Comparison of ENCODE assay signal across 30 cellular contexts in the genomic region with DNA sequence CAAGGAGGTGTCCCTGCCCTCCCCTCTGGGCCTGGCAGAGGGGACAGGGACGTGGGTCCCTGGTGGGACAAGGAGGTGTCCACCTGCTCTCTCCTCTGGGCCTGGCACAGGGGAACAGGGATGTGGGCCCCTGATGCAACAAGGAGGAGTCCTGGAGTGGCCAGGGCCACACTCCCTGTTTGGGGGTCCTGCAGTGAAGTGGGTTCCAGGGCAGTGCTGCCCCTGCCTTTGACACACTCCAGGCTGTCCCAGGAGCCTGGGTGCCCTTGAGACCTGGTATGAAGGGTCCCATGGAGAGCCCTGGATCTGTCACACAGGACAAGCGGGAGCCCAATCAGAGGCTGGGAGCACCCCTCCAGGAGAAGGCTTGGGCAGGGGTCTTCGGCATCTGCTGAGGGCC.
"Had no signal": no experiment of that assay in that cellular context is flagged by ENCODE, and none has a peak within 500 bp of the region (broad histone marks: within the 10 kb centered on the region; RNA-seq: fewer than 3 reads in every experiment).

No MANE protein-coding gene starts in this region.

- ATAC-seq: activated CD4-positive, alpha-beta T cell treated with anti-CD3 and anti-CD28 coated beads for 36 hours; activated CD8-positive, alpha-beta memory T cell treated with anti-CD3 and anti-CD28 coated beads, Interleukin-2, amount 10 ng/mL, durations not matched to agents 7 days and 5 days; activated CD8-positive, alpha-beta T cell treated with anti-CD3 and anti-CD28 coated beads, Interleukin-2, amount 10 ng/mL, durations not matched to agents 7 days and 5 days; gastroesophageal sphincter had no signal

- H3K4me1 Mint-ChIP-seq: activated CD4-positive, alpha-beta T cell treated with anti-CD3 and anti-CD28 coated beads for 36 hours; activated CD4-positive, alpha-beta T cell treated with anti-CD3 and anti-CD28 coated beads, Interleukin-2, amount 10 ng/mL, durations not matched to agents 24 days and 14 days; activated CD8-positive, alpha-beta memory T cell treated with anti-CD3 and anti-CD28 coated beads, Interleukin-2, amount 10 ng/mL, durations not matched to agents 7 days and 5 days; activated naive CD4-positive, alpha-beta T cell treated with anti-CD3 and anti-CD28 coated beads, Interleukin-2, amount 10 ng/mL, durations not matched to agents 7 days and 5 days; central memory CD8-positive, alpha-beta T cell had no signal

- FAIRE-seq: astrocyte, bronchial epithelial cell, colon, endometrium, endothelial cell of umbilical vein had no signal

- H3K27ac ChIP-seq: brain microvascular endothelial cell, epithelial cell of prostate, esophagus squamous epithelium, gastroesophageal sphincter had no signal

- H3K36me3 ChIP-seq: brain microvascular endothelial cell, esophagus squamous epithelium, gastroesophageal sphincter had no signal

- H3K27me3 ChIP-seq: brain microvascular endothelial cell, gastroesophageal sphincter had no signal

- H3K4me3 Mint-ChIP-seq: activated CD4-positive, alpha-beta memory T cell treated with anti-CD3 and anti-CD28 coated beads for 36 hours; activated CD4-positive, alpha-beta T cell treated with anti-CD3 and anti-CD28 coated beads for 36 hours; activated CD4-positive, alpha-beta T cell treated with anti-CD3 and anti-CD28 coated beads, Interleukin-2, amount 10 ng/mL, durations not matched to agents 24 days and 14 days; activated CD8-positive, alpha-beta memory T cell treated with anti-CD3 and anti-CD28 coated beads, Interleukin-2, amount 10 ng/mL, durations not matched to agents 7 days and 5 days; activated CD8-positive, alpha-beta T cell treated with anti-CD3 and anti-CD28 coated beads, Interleukin-2, amount 10 ng/mL, durations not matched to agents 7 days and 5 days; activated naive CD4-positive, alpha-beta T cell treated with anti-CD3 and anti-CD28 coated beads, Interleukin-2, amount 10 ng/mL, durations not matched to agents 7 days and 5 days; activated naive CD8-positive, alpha-beta T cell; central memory CD8-positive, alpha-beta T cell had no signal

- H3K4me3 ChIP-seq: esophagus squamous epithelium, gastroesophageal sphincter had no signal

- H3K27ac Mint-ChIP-seq: activated CD4-positive, alpha-beta memory T cell treated with anti-CD3 and anti-CD28 coated beads for 36 hours; activated CD4-positive, alpha-beta T cell treated with anti-CD3 and anti-CD28 coated beads for 36 hours; activated CD4-positive, alpha-beta T cell treated with anti-CD3 and anti-CD28 coated beads, Interleukin-2, amount 10 ng/mL, durations not matched to agents 24 days and 14 days; activated CD8-positive, alpha-beta memory T cell treated with anti-CD3 and anti-CD28 coated beads, Interleukin-2, amount 10 ng/mL, durations not matched to agents 7 days and 5 days; activated CD8-positive, alpha-beta T cell treated with anti-CD3 and anti-CD28 coated beads, Interleukin-2, amount 10 ng/mL, durations not matched to agents 7 days and 5 days; activated naive CD4-positive, alpha-beta T cell treated with anti-CD3 and anti-CD28 coated beads, Interleukin-2, amount 10 ng/mL, durations not matched to agents 7 days and 5 days; activated naive CD8-positive, alpha-beta T cell; activated T-helper 2 cell treated with anti-CD3 and anti-CD28 coated beads, Interferon-gamma antibody, Interleukin-2, Interleukin-4, amounts not matched to agents 10 μg/mL and 5 μg/mL and 100 μg/mL, durations not matched to agents 14 hours and 24 hours and 36 hours had no signal

- H3K36me3 Mint-ChIP-seq: activated CD4-positive, alpha-beta memory T cell treated with anti-CD3 and anti-CD28 coated beads for 36 hours; activated CD8-positive, alpha-beta memory T cell treated with anti-CD3 and anti-CD28 coated beads, Interleukin-2, amount 10 ng/mL, durations not matched to agents 7 days and 5 days; activated naive CD4-positive, alpha-beta T cell treated with anti-CD3 and anti-CD28 coated beads, Interleukin-2, amount 10 ng/mL, durations not matched to agents 7 days and 5 days had no signal

- DNase-seq: activated CD4-positive, alpha-beta memory T cell treated with anti-CD3 and anti-CD28 coated beads for 36 hours; activated CD4-positive, alpha-beta T cell treated with anti-CD3 and anti-CD28 coated beads for 36 hours; activated CD4-positive, alpha-beta T cell treated with anti-CD3 and anti-CD28 coated beads, Interleukin-2, amount 10 ng/mL, durations not matched to agents 24 days and 14 days; activated CD4-positive, CD25-positive, alpha-beta regulatory T cell; activated CD4-positive, CD25-positive, alpha-beta regulatory T cell treated with anti-CD3 and anti-CD28 coated beads, Interleukin-2, amount 50 U/mL, for 72 hours; activated CD8-positive, alpha-beta memory T cell treated with anti-CD3 and anti-CD28 coated beads, Interleukin-2, amount 10 ng/mL, durations not matched to agents 7 days and 5 days; activated CD8-positive, alpha-beta memory T cell treated with anti-CD3 and anti-CD28 coated beads, Interleukin-2, amount 50 U/mL, for 4 hours; activated CD8-positive, alpha-beta T cell treated with anti-CD3 and anti-CD28 coated beads, Interleukin-2, amount 10 ng/mL, durations not matched to agents 7 days and 5 days; activated effector memory CD4-positive, alpha-beta T cell treated with anti-CD3 and anti-CD28 coated beads, Interleukin-2, amount 50 U/mL, for 16 hours; activated naive CD4-positive, alpha-beta T cell treated with anti-CD3 and anti-CD28 coated beads, Interleukin-2, amount 10 ng/mL, durations not matched to agents 7 days and 5 days; activated T-cell treated with anti-CD3 and anti-CD28 coated beads, Interleukin-2, amount 50 U/mL, for 1 hour; amniotic stem cell; anterior cingulate cortex; brain microvascular endothelial cell; cortex of kidney; dermis blood vessel endothelial cell; effector CD4-positive, alpha-beta T cell; esophagus squamous epithelium; foreskin melanocyte; T-helper 2 cell had no signal

- H3K27me3 Mint-ChIP-seq: activated CD4-positive, alpha-beta T cell treated with anti-CD3 and anti-CD28 coated beads for 36 hours; activated CD4-positive, alpha-beta T cell treated with anti-CD3 and anti-CD28 coated beads, Interleukin-2, amount 10 ng/mL, durations not matched to agents 24 days and 14 days; activated CD8-positive, alpha-beta memory T cell treated with anti-CD3 and anti-CD28 coated beads, Interleukin-2, amount 10 ng/mL, durations not matched to agents 7 days and 5 days had no signal
